Comparison of ENCODE assay signal across 14 cellular contexts in the genomic region with DNA sequence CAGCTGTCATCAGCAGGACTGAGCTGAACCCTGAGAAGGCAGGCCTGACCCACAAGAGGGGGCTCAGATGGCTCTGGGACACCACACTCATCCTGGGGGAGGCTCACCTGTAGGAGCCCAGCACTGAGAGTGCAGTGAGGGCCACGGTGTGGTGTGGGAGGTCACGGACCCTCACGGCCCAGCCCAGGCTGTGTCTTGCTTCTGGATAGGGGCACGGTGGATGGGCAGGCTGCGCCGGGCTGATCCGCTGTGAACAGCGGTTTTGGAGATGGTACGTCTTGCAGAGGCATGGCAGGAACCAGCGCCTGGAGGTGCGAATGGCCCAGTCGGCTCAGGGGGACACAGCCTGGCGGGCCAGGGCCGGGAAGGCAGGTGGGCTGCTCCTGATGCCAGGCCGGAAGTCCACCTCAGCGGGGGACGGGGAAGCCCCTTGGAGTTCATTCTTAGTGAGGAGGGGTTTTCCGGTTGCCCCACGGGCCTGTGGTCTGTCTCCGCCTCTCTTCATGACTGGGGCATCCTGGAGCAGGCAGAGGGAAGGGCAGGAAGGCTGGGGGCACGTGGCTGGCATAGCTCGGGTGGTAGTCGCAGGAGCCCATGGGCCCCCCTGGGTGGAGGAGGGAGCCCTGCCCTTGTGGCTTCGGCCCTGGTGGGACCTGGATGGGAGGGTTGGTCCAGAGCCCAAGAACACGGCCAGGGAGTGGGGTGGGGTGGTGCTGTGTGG.
DNase-seq lines count a peak whose midpoint lies in the region; ATAC-seq and TF ChIP-seq lines count a peak whose summit lies in the region.
"Had no signal": no experiment of that assay in that cellular context is flagged by ENCODE, and none has a peak within 500 bp of the region (broad histone marks: within the 10 kb centered on the region; RNA-seq: fewer than 3 reads in every experiment).

No MANE protein-coding gene starts in this region.

- intact Hi-C loops in Caco-2 (cut with micrococcal nuclease; ENCODE audit: unreplicated experiment) (no loop called here), aorta (cut with DNase I) (no loop called here)

- H3K4ac ChIP-seq in neuronal stem cell (ENCODE audit: low read length), result no peak overlapping the region

- peak overlapping the region; percentile 70 for H3K9ac ChIP-seq in neuronal stem cell (ENCODE audit: low read depth, low read length, poor library complexity)
- H3K9ac ChIP-seq: BLaER1, GM23248 had no signal

- no peak overlapping the region for H4K91ac ChIP-seq in neuronal stem cell (ENCODE audit: low read depth, low read length, poor library complexity)

- WGBS in neuronal stem cell (ENCODE audit: extremely low coverage in 2 of 2, insufficient read length in 2 of 2, insufficient replicate concordance in 1 of 2), 2 donors, result no CpG with 5 or more reads among the region's 25 CpGs
- WGBS in aorta, 2 donors, result 83 to 84% methylated on average over 25 of the region's 25 CpGs

- no TSS peak for BruUV-seq in Caco-2 (replicated peaks; lab: Mats Ljungman, UMichigan)

- CTCF ChIA-PET in Caco-2 (lab: Charles Lee), result no interaction called here

- peak overlapping the region; percentile 91 for H2BK120ac ChIP-seq in neuronal stem cell (ENCODE audit: low read depth, low read length)

- no peaks in the 10 kb centered on the region for H3K36me3 Mint-ChIP-seq in Caco-2 (ENCODE audit: insufficient read depth, unreplicated experiment)
- no peaks in the 10 kb centered on the region for H3K36me3 Mint-ChIP-seq in chondrocyte (ENCODE audit: low read depth)
- H3K36me3 Mint-ChIP-seq: CD8-positive, alpha-beta memory T cell had no signal

- H3K79me1 ChIP-seq in neuronal stem cell (ENCODE audit: low read depth, low read length), result peaks cover 2% of the 10 kb centered on the region

- no peak overlapping the region for H2BK5ac ChIP-seq in neuronal stem cell (ENCODE audit: low read length)

- H3K27ac Mint-ChIP-seq in Caco-2 (ENCODE audit: unreplicated experiment) (peak overlapping the region; percentile 42), chondrocyte (ENCODE audit: unreplicated experiment) (no peak overlapping the region)
- H3K27ac Mint-ChIP-seq: CD8-positive, alpha-beta memory T cell; IgD-negative memory B cell had no signal

- no peak overlapping the region for H3K4me3 ChIP-seq in Caco-2 (ENCODE audit: low read depth, low read length)
- H3K4me3 ChIP-seq in neuronal stem cell (ENCODE audit: low read length in 2 of 2), result no peak overlapping the region
- no peak overlapping the region for H3K4me3 ChIP-seq in aorta (ENCODE audit: low read length in 2 of 2)
- H3K4me3 ChIP-seq: A549, BLaER1, GM23248 had no signal

- H4K8ac ChIP-seq in neuronal stem cell (ENCODE audit: low read depth, low read length), result peak overlapping the region; percentile 92

- H3K4me1 Mint-ChIP-seq in Caco-2 (ENCODE audit: low read depth, unreplicated experiment) (no peaks in the 10 kb centered on the region), chondrocyte (ENCODE audit: low read depth) (no peaks in the 10 kb centered on the region)
- H3K4me1 Mint-ChIP-seq: CD8-positive, alpha-beta memory T cell; IgD-negative memory B cell had no signal

- peak overlapping the region; percentile 38 for H3K14ac ChIP-seq in neuronal stem cell (ENCODE audit: low read length)

- ATAC-seq in aorta (ENCODE audit: low FRiP score) (peak; percentile 22), HG03469 (IDR thresholded peaks at IDR 0.05; ENCODE audit: unreplicated experiment) (no peak)
- ATAC-seq: A549, HCT116 had no signal

- H3K18ac ChIP-seq in neuronal stem cell (ENCODE audit: low read length), result peak overlapping the region; percentile 87

- H3K36me3 ChIP-seq in Caco-2 (ENCODE audit: control insufficient read depth, insufficient read depth, low read length) (no peaks in the 10 kb centered on the region), neuronal stem cell (replicated peaks in 1 of 2; ENCODE audit: control insufficient read depth in 2 of 2, insufficient read depth in 2 of 2, low read length in 2 of 2) (no peaks in the 10 kb centered on the region), aorta (ENCODE audit: control insufficient read depth in 1 of 2, insufficient read depth in 2 of 2, low read length in 1 of 2) (no peaks in the 10 kb centered on the region)
- H3K36me3 ChIP-seq: BLaER1 had no signal

- H3K27me3 Mint-ChIP-seq in Caco-2 (ENCODE audit: insufficient read depth, unreplicated experiment) (peaks cover 8% of the 10 kb centered on the region), chondrocyte (ENCODE audit: low read depth) (peaks cover 28% of the 10 kb centered on the region)

- H3K4me1 ChIP-seq in Caco-2, result no peaks in the 10 kb centered on the region
- peaks cover 0 to 6% of the 10 kb centered on the region in 2 donors for H3K4me1 ChIP-seq in neuronal stem cell (ENCODE audit: control insufficient read depth in 2 of 2, insufficient read depth in 1 of 2, low read depth in 1 of 2, low read length in 2 of 2)
- H3K4me1 ChIP-seq in aorta (ENCODE audit: control insufficient read depth in 1 of 2, insufficient read depth in 2 of 2, low read length in 2 of 2), result no peaks in the 10 kb centered on the region
- H3K4me1 ChIP-seq: A549 had no signal

- H2BK12ac ChIP-seq in neuronal stem cell (ENCODE audit: low read length), result no peak overlapping the region

- H3K9me3 Mint-ChIP-seq in Caco-2 (ENCODE audit: unreplicated experiment) (no peaks in the 10 kb centered on the region), chondrocyte (ENCODE audit: low read depth) (no peaks in the 10 kb centered on the region)
- H3K9me3 Mint-ChIP-seq: IgD-negative memory B cell had no signal

- peak overlapping the region; percentile 85 for H3K23ac ChIP-seq in neuronal stem cell (ENCODE audit: low read depth, low read length, poor library complexity)

- TF ChIP-seq CTCF in Caco-2 (IDR thresholded peaks at IDR 0.05; ENCODE audit: insufficient read depth in 1 of 2, low read depth in 1 of 2, low read length in 1 of 2, severe bottlenecking in 1 of 2, unreplicated experiment in 1 of 2) (no peak), chondrocyte (IDR thresholded peaks at IDR 0.05) (no peak)

- no peaks in the 10 kb centered on the region; the same call in 1 of the 2 replicates for H3K27me3 ChIP-seq in Caco-2 (replicated peaks; ENCODE audit: control insufficient read depth, insufficient read depth, low read length)
- peaks cover 0 to 26% (median 0%) of the 10 kb centered on the region in 3 experiments for H3K27me3 ChIP-seq in neuronal stem cell (ENCODE audit: control insufficient read depth in 3 of 3, insufficient read depth in 3 of 3, low read depth in 1 of 3, low read length in 3 of 3)
- H3K27me3 ChIP-seq in aorta (ENCODE audit: control insufficient read depth in 1 of 2, insufficient read depth in 2 of 2, low read length in 1 of 2), result no peaks in the 10 kb centered on the region
- H3K27me3 ChIP-seq: BLaER1 had no signal

- peak overlapping the region; percentile 88 for H2AK5ac ChIP-seq in neuronal stem cell (ENCODE audit: low read depth, low read length)

- H3K9me3 ChIP-seq in Caco-2, result no peaks in the 10 kb centered on the region; the same call in 1 of the 2 replicates
- no peaks in the 10 kb centered on the region for H3K9me3 ChIP-seq in neuronal stem cell (replicated peaks in 1 of 2; ENCODE audit: control insufficient read depth in 2 of 2, insufficient read depth in 1 of 2, low read depth in 1 of 2, low read length in 2 of 2)
- H3K9me3 ChIP-seq in aorta (ENCODE audit: control insufficient read depth, low read length), result no peaks in the 10 kb centered on the region
- H3K9me3 ChIP-seq: A549, BLaER1 had no signal

- H3K4me3 Mint-ChIP-seq in Caco-2 (ENCODE audit: unreplicated experiment) (no peak overlapping the region), chondrocyte (ENCODE audit: unreplicated experiment) (no peak overlapping the region)
- H3K4me3 Mint-ChIP-seq: CD8-positive, alpha-beta memory T cell; IgD-negative memory B cell had no signal

- peak overlapping the region; percentile 74 for H2BK15ac ChIP-seq in neuronal stem cell (ENCODE audit: low read length)

- POLR2A ChIA-PET in Caco-2 (lab: Charles Lee), result no interaction called here

- H3K4me2 ChIP-seq in neuronal stem cell (ENCODE audit: insufficient read depth, low read length, poor library complexity, severe bottlenecking), result no peak overlapping the region
- H3K4me2 ChIP-seq: A549, BLaER1 had no signal

- no peak overlapping the region for H3K27ac ChIP-seq in neuronal stem cell (replicated peaks; ENCODE audit: low read length)
- H3K27ac ChIP-seq in aorta (ENCODE audit: low read depth in 1 of 2, low read length in 2 of 2), result no peak overlapping the region
- H3K27ac ChIP-seq: A549, BLaER1, GM23248 had no signal

- DNase-seq in Caco-2, result no peak
- peak; percentile 87 for DNase-seq in chondrocyte (ENCODE audit: low spot score)
- DNase-seq in neuronal stem cell (ENCODE audit: low spot score), result no peak
- peak; percentile 31 to 71 for DNase-seq in aorta
- no peak for DNase-seq in SHP77 (lab: John Stamatoyannopoulos, UW)
- DNase-seq: CD8-positive, alpha-beta memory T cell; DMS53; GF-D8; GM23248 had no signal

- no peak overlapping the region for H2AFZ ChIP-seq in neuronal stem cell (ENCODE audit: low read length)
- H2AFZ ChIP-seq: GM23248 had no signal

Comparison
In these comparisons a context has a peak if more than half of its experiments do, and no peak if none do; other contexts are left out.
1. DNase-seq: peak in chondrocyte (single experiment) and aorta (2 of 2); none in Caco-2 (0 of 2), neuronal stem cell (single experiment) and SHP77 (0 of 2).